4 cellular contexts compared by ENCODE assay signal in genomic region chr12:132587781-132588180, GRCh38.
TF ChIP-seq lines count a peak whose summit lies in the region.

No MANE protein-coding gene starts in this region.

TF ChIP-seq in HEK293, 187 proteins besides CTCF, POLR2A, EP300 and RAD21:
- TF ChIP-seq GLIS1 (tag by site-specific recombination; IDR thresholded peaks at IDR 0.05) (peak; percentile 46; the same call in 1 of the 2 replicates), ZNF555 (tag by site-specific recombination; conservative IDR thresholded peaks at IDR 0.05) (no peak)

TF ChIP-seq in HEK293T, 16 proteins besides CTCF, POLR2A, EP300 and RAD21:
- TF ChIP-seq FOXK2 (IDR thresholded peaks at IDR 0.05) (no peak), ARNT (IDR thresholded peaks at IDR 0.05) (no peak), PKNOX1 (IDR thresholded peaks at IDR 0.05) (0 out of 2 replicates have a peak, but pooled peaks have one; percentile 34)

TF ChIP-seq in GM12878, 131 proteins besides CTCF, POLR2A, EP300 and RAD21:
- TF ChIP-seq IRF3 (IDR thresholded peaks at IDR 0.05), result no peak
- TF ChIP-seq PML (IDR thresholded peaks at IDR 0.05; ENCODE audit: low read length), result no peak
- TF ChIP-seq MXI1 (IDR thresholded peaks at IDR 0.05; ENCODE audit: low read depth, low read length), result no peak
- 0 out of 2 replicates have a peak, but pooled peaks have one; percentile 5 for TF ChIP-seq PKNOX1 (IDR thresholded peaks at IDR 0.05)
- no peak for TF ChIP-seq TBL1XR1 (IDR thresholded peaks at IDR 0.05; ENCODE audit: low read depth, low read length)
- no peak for TF ChIP-seq ZBED1 (IDR thresholded peaks at IDR 0.05; ENCODE audit: borderline replicate concordance)
- TF ChIP-seq SIN3A (IDR thresholded peaks at IDR 0.05; ENCODE audit: low read depth, low read length), result no peak
- no peak for TF ChIP-seq POU2F2 (IDR thresholded peaks at IDR 0.05; ENCODE audit: borderline replicate concordance, low read depth, low read length)
- no peak for TF ChIP-seq RUNX3 (IDR thresholded peaks at IDR 0.05; ENCODE audit: low read length)
- no peak for TF ChIP-seq CHD1 (IDR thresholded peaks at IDR 0.05; ENCODE audit: low read depth, low read length)
- TF ChIP-seq KAT2A (conservative IDR thresholded peaks at IDR 0.05; ENCODE audit: control insufficient read depth, low read depth, low read length), result no peak
- TF ChIP-seq NFXL1 (IDR thresholded peaks at IDR 0.05; ENCODE audit: borderline replicate concordance), result peak; percentile 93
- no peak for TF ChIP-seq EZH2 (IDR thresholded peaks at IDR 0.05; ENCODE audit: borderline replicate concordance, control insufficient read depth, low read depth, low read length)

TF ChIP-seq in H1, 55 proteins besides CTCF, POLR2A, EP300 and RAD21:
- TF ChIP-seq SP4 (IDR thresholded peaks at IDR 0.05; ENCODE audit: low read length) (no peak), SRF (IDR thresholded peaks at IDR 0.05; ENCODE audit: low read depth, low read length) (no peak), CHD1 (IDR thresholded peaks at IDR 0.05; ENCODE audit: low read depth, low read length) (no peak), NANOG (IDR thresholded peaks at IDR 0.05; ENCODE audit: insufficient read depth, low read depth, low read length, poor library complexity, severe bottlenecking) (no peak), KDM1A (IDR thresholded peaks at IDR 0.05; ENCODE audit: borderline replicate concordance, low read length) (0 out of 2 replicates have a peak, but pooled peaks have one; percentile 16), CHD2 (IDR thresholded peaks at IDR 0.05; ENCODE audit: low read length) (no peak)
- TF ChIP-seq, protein P1, sequence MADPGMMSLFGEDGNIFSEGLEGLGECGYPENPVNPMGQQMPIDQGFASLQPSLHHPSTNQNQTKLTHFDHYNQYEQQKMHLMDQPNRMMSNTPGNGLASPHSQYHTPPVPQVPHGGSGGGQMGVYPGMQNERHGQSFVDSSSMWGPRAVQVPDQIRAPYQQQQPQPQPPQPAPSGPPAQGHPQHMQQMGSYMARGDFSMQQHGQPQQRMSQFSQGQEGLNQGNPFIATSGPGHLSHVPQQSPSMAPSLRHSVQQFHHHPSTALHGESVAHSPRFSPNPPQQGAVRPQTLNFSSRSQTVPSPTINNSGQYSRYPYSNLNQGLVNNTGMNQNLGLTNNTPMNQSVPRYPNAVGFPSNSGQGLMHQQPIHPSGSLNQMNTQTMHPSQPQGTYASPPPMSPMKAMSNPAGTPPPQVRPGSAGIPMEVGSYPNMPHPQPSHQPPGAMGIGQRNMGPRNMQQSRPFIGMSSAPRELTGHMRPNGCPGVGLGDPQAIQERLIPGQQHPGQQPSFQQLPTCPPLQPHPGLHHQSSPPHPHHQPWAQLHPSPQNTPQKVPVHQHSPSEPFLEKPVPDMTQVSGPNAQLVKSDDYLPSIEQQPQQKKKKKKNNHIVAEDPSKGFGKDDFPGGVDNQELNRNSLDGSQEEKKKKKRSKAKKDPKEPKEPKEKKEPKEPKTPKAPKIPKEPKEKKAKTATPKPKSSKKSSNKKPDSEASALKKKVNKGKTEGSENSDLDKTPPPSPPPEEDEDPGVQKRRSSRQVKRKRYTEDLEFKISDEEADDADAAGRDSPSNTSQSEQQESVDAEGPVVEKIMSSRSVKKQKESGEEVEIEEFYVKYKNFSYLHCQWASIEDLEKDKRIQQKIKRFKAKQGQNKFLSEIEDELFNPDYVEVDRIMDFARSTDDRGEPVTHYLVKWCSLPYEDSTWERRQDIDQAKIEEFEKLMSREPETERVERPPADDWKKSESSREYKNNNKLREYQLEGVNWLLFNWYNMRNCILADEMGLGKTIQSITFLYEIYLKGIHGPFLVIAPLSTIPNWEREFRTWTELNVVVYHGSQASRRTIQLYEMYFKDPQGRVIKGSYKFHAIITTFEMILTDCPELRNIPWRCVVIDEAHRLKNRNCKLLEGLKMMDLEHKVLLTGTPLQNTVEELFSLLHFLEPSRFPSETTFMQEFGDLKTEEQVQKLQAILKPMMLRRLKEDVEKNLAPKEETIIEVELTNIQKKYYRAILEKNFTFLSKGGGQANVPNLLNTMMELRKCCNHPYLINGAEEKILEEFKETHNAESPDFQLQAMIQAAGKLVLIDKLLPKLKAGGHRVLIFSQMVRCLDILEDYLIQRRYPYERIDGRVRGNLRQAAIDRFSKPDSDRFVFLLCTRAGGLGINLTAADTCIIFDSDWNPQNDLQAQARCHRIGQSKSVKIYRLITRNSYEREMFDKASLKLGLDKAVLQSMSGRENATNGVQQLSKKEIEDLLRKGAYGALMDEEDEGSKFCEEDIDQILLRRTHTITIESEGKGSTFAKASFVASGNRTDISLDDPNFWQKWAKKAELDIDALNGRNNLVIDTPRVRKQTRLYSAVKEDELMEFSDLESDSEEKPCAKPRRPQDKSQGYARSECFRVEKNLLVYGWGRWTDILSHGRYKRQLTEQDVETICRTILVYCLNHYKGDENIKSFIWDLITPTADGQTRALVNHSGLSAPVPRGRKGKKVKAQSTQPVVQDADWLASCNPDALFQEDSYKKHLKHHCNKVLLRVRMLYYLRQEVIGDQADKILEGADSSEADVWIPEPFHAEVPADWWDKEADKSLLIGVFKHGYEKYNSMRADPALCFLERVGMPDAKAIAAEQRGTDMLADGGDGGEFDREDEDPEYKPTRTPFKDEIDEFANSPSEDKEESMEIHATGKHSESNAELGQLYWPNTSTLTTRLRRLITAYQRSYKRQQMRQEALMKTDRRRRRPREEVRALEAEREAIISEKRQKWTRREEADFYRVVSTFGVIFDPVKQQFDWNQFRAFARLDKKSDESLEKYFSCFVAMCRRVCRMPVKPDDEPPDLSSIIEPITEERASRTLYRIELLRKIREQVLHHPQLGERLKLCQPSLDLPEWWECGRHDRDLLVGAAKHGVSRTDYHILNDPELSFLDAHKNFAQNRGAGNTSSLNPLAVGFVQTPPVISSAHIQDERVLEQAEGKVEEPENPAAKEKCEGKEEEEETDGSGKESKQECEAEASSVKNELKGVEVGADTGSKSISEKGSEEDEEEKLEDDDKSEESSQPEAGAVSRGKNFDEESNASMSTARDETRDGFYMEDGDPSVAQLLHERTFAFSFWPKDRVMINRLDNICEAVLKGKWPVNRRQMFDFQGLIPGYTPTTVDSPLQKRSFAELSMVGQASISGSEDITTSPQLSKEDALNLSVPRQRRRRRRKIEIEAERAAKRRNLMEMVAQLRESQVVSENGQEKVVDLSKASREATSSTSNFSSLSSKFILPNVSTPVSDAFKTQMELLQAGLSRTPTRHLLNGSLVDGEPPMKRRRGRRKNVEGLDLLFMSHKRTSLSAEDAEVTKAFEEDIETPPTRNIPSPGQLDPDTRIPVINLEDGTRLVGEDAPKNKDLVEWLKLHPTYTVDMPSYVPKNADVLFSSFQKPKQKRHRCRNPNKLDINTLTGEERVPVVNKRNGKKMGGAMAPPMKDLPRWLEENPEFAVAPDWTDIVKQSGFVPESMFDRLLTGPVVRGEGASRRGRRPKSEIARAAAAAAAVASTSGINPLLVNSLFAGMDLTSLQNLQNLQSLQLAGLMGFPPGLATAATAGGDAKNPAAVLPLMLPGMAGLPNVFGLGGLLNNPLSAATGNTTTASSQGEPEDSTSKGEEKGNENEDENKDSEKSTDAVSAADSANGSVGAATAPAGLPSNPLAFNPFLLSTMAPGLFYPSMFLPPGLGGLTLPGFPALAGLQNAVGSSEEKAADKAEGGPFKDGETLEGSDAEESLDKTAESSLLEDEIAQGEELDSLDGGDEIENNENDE (IDR thresholded peaks at IDR 0.05; ENCODE audit: insufficient replicate concordance, low read length), result no peak
